In genomic region chr17:17928422-17929386, GRCh38 we compare ENCODE assay signal across 1 cellular context.
TF ChIP-seq lines count a peak whose summit lies in the region.

No MANE protein-coding gene starts in this region.

TF ChIP-seq in GM23338, 12 proteins besides CTCF, POLR2A, EP300 and RAD21 (continued from another document):
- no peak for TF ChIP-seq EZH2phosphoT487 (IDR thresholded peaks at IDR 0.05; ENCODE audit: unreplicated experiment)
- no peak for TF ChIP-seq EZH2 (IDR thresholded peaks at IDR 0.05; ENCODE audit: low read depth, unreplicated experiment)
- no peak for TF ChIP-seq POLR2AphosphoS5 (IDR thresholded peaks at IDR 0.05; ENCODE audit: low read depth)
- no peak for TF ChIP-seq ZNF114 (CRISPR knock-in tag; IDR thresholded peaks at IDR 0.05)
- no peak for TF ChIP-seq NANOG (IDR thresholded peaks at IDR 0.05; ENCODE audit: borderline replicate concordance)
- no peak for TF ChIP-seq JUNB (IDR thresholded peaks at IDR 0.05; ENCODE audit: unreplicated experiment)
- TF ChIP-seq, protein P1, sequence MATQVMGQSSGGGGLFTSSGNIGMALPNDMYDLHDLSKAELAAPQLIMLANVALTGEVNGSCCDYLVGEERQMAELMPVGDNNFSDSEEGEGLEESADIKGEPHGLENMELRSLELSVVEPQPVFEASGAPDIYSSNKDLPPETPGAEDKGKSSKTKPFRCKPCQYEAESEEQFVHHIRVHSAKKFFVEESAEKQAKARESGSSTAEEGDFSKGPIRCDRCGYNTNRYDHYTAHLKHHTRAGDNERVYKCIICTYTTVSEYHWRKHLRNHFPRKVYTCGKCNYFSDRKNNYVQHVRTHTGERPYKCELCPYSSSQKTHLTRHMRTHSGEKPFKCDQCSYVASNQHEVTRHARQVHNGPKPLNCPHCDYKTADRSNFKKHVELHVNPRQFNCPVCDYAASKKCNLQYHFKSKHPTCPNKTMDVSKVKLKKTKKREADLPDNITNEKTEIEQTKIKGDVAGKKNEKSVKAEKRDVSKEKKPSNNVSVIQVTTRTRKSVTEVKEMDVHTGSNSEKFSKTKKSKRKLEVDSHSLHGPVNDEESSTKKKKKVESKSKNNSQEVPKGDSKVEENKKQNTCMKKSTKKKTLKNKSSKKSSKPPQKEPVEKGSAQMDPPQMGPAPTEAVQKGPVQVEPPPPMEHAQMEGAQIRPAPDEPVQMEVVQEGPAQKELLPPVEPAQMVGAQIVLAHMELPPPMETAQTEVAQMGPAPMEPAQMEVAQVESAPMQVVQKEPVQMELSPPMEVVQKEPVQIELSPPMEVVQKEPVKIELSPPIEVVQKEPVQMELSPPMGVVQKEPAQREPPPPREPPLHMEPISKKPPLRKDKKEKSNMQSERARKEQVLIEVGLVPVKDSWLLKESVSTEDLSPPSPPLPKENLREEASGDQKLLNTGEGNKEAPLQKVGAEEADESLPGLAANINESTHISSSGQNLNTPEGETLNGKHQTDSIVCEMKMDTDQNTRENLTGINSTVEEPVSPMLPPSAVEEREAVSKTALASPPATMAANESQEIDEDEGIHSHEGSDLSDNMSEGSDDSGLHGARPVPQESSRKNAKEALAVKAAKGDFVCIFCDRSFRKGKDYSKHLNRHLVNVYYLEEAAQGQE (IDR thresholded peaks at IDR 0.05; ENCODE audit: unreplicated experiment), result no peak
